8 cellular contexts compared by ENCODE assay signal in the genomic region with DNA sequence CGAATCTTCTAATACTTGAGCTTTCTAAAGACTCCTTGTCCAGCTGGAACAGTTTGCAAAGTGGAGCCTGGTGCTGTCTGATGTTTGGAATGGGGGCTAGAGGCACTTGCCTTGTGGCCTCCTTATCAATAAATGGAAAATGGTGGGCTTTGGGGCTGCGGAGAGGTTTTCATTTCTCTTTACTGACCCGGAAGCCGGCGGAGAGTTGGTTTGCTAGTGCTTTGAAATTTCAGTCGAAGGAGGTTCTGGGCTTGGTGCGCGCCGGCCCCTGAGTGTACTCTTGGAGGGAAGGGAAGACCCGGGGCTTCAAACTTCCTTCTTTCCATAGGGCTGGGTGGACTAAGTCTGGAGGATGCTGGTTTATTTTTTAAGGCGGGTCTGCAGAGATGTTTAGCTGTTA. TPM values are rescaled to one million over a fixed set of nuclear protein-coding genes. Genes with fewer than 3 reads are reported as not detected.
DNase-seq lines count a peak whose midpoint lies in the region; ATAC-seq, FAIRE-seq and TF ChIP-seq lines count a peak whose summit lies in the region.

No MANE protein-coding gene starts in this region.

- peak overlapping the region; percentile 63 to 67 for H3K4me3 ChIP-seq in gastroesophageal sphincter
- H3K4me3 ChIP-seq in ovary = peak overlapping the region; percentile 73

- H3K27ac ChIP-seq in gastroesophageal sphincter (peak overlapping the region; percentile 5 to 93 (median 82)), ovary (peak overlapping the region in 1 of 2 donors; percentile 47)

- no peak for ATAC-seq in gastroesophageal sphincter
- ATAC-seq in GM18873 (IDR thresholded peaks at IDR 0.05; ENCODE audit: low FRiP score, unreplicated experiment) = no peak

- TF ChIP-seq EP300 in gastroesophageal sphincter (IDR thresholded peaks at IDR 0.05) (no peak), ovary (IDR thresholded peaks at IDR 0.05) (no peak)

- H3K9me3 ChIP-seq in gastroesophageal sphincter (no peaks in the 10 kb centered on the region), ovary (no peaks in the 10 kb centered on the region)

- H3K27me3 ChIP-seq in gastroesophageal sphincter (no peaks in the 10 kb centered on the region), ovary (no peaks in the 10 kb centered on the region)

- intact Hi-C loops in ovary (cut with DNase I) = loop anchor here in 1 of 4 donors (5.0 kb wide), 1 partner anchor 65 kb away; the partner anchor contains the start of gene EIF2AK3

- no peak for TF ChIP-seq POLR2A in GM12892 (IDR thresholded peaks at IDR 0.05; ENCODE audit: low read depth, low read length)
- TF ChIP-seq POLR2A in gastroesophageal sphincter (IDR thresholded peaks at IDR 0.05) = no peak
- no peak for TF ChIP-seq POLR2A in ovary (IDR thresholded peaks at IDR 0.05)

- WGBS in gastroesophageal sphincter (ENCODE audit: low coverage in 1 of 2), 2 donors = 2 to 3% methylated on average over 4 to 10 of the region's 11 CpGs
- WGBS in ovary, 3 donors = 0 to 2% (median 1%) methylated on average over 11 of the region's 11 CpGs

- peak; percentile 17 for DNase-seq in GM12892 (ENCODE audit: insufficient read length)
- peak; percentile 32 for DNase-seq in MV-4-11 (lab: John Stamatoyannopoulos, UW)
- peak; percentile 25 for DNase-seq in activated T-cell treated with anti-CD3 and anti-CD28 coated beads for 24 hours (ENCODE audit: low read depth)
- DNase-seq in ovary = peak in 1 of 5 donors; percentile 42
- no peak for DNase-seq in NCI-H1436 (lab: John Stamatoyannopoulos, UW)
- DNase-seq in NCI-H510A treated with DMSO at 0.1 percent for 48 hours (lab: John Stamatoyannopoulos, UW) = no peak

- peaks cover 0 to 33% (median 7%) of the 10 kb centered on the region in 3 donors for H3K4me1 ChIP-seq in gastroesophageal sphincter
- H3K4me1 ChIP-seq in ovary (ENCODE audit: insufficient read depth) = peaks cover 9% of the 10 kb centered on the region

- H3K36me3 ChIP-seq in gastroesophageal sphincter (no peaks in the 10 kb centered on the region), ovary (no peaks in the 10 kb centered on the region)

- FAIRE-seq in GM12892 (lab: Jason Lieb, UNC) = peak; percentile 74

- TF ChIP-seq CTCF in gastroesophageal sphincter (IDR thresholded peaks at IDR 0.05) (no peak), ovary (IDR thresholded peaks at IDR 0.05) (no peak)

RNA-seq across cellular contexts. Expression of gene RPIA, which starts 0.7 kb away (rescaled TPM):
- 41.7 TPM for polyA plus RNA-seq in GM12892 (2012; ENCODE audit: missing spikeins)
- total RNA-seq in gastroesophageal sphincter (1 to 10 TPM; 4.4 to 7.7 (median 6.6) TPM), ovary (10 to 100 TPM; 10.4 to 19.3 (median 15.4) TPM)
- 10 to 100 TPM; 14.1 to 17.9 TPM for polyA plus RNA-seq in ovary

Comparison
In these comparisons a context has a peak if more than half of its experiments do, and no peak if none do; other contexts are left out.
1. DNase-seq: peak in GM12892 (single experiment), MV-4-11 (single experiment) and activated T-cell treated with anti-CD3 and anti-CD28 coated beads for 24 hours (single experiment); none in NCI-H1436 (single experiment) and NCI-H510A treated with DMSO at 0.1 percent for 48 hours (single experiment).